ENCODE assay signal across 12 cellular contexts in the genomic region with DNA sequence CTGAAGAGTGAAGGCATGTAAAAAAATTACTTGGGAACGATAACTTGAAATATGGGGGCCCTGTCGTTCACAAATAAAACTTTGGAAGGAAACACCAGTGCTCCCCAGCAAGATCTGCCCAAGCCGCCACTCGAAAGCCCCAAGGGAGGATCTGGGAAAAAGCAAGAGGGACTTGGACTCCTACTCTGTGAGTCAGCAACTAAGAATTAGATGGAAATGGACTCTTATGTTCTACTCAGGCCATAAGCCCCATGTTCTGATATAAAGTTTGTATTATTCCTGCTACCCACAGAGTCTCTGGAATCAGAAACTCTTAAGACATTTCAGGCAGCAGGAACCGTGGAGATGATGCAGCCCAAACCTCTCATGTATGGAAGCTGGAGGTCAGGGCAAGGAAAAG.
A peak's percentile ranks its signal among the peaks of the same experiment; 100 is the strongest.
DNase-seq lines count a peak whose midpoint lies in the region; ATAC-seq and TF ChIP-seq lines count a peak whose summit lies in the region.
"Had no signal": no experiment of that assay in that cellular context is flagged by ENCODE, and none has a peak within 500 bp of the region (broad histone marks: within the 10 kb centered on the region; RNA-seq: fewer than 3 reads in every experiment).

No MANE protein-coding gene starts in this region.

- no peak overlapping the region for H3K4me3 ChIP-seq in A673 (ENCODE audit: low read depth, low read length, poor library complexity, severe bottlenecking)
- H3K4me3 ChIP-seq in PC-9 = no peak overlapping the region
- H3K4me3 ChIP-seq in fibroblast of pulmonary artery (replicated peaks; ENCODE audit: low read depth, low read length) = no peak overlapping the region

- peaks cover 13% of the 10 kb centered on the region for H3K4me1 ChIP-seq in A673 (ENCODE audit: insufficient read depth, low read length, poor library complexity, severe bottlenecking)
- peaks cover 47% of the 10 kb centered on the region for H3K4me1 ChIP-seq in PC-9 (replicated peaks; ENCODE audit: insufficient read depth)
- peaks cover 8% of the 10 kb centered on the region for H3K4me1 ChIP-seq in foreskin keratinocyte

- ATAC-seq in CD4-positive, alpha-beta T cell (ENCODE audit: poor library complexity) = no peak
- no peak for ATAC-seq in GM18511 (IDR thresholded peaks at IDR 0.05; ENCODE audit: unreplicated experiment)
- no peak for ATAC-seq in foreskin keratinocyte
- ATAC-seq: natural killer cell; stimulated activated effector memory CD8-positive, alpha-beta T cell treated with anti-CD3 and anti-CD28 coated beads, Interleukin-12 subunit alpha, Interleukin-12 subunit beta, amount 100 ng/mL, for 72 hours had no signal

- peak overlapping the region; percentile 27 for H3K4me3 Mint-ChIP-seq in osteocyte (ENCODE audit: unreplicated experiment)
- H3K4me3 Mint-ChIP-seq in CD4-positive, alpha-beta T cell = no peak overlapping the region
- H3K4me3 Mint-ChIP-seq: activated naive CD8-positive, alpha-beta T cell treated with anti-CD3 and anti-CD28 coated beads, Interleukin-2, amount 10 ng/mL, durations not matched to agents 7 days and 5 days; natural killer cell; stimulated activated effector memory CD8-positive, alpha-beta T cell treated with anti-CD3 and anti-CD28 coated beads, Interleukin-12 subunit alpha, Interleukin-12 subunit beta, amount 100 ng/mL, for 72 hours had no signal

- no peaks in the 10 kb centered on the region for H3K36me3 ChIP-seq in A673 (ENCODE audit: insufficient read depth, low read length, poor library complexity, severe bottlenecking)
- peaks cover 26% of the 10 kb centered on the region; the same call in 1 of the 2 replicates for H3K36me3 ChIP-seq in PC-9 (ENCODE audit: low read depth)

- TF ChIP-seq CTCF in A673 (conservative IDR thresholded peaks at IDR 0.05; ENCODE audit: low read depth, low read length) (no peak), PC-9 (conservative IDR thresholded peaks at IDR 0.05) (no peak), fibroblast of pulmonary artery (IDR thresholded peaks at IDR 0.05; ENCODE audit: low read length, missing control alignments) (no peak), osteocyte (IDR thresholded peaks at IDR 0.05) (no peak), foreskin keratinocyte (conservative IDR thresholded peaks at IDR 0.05) (no peak)
- TF ChIP-seq CTCF in CD4-positive, alpha-beta T cell (IDR thresholded peaks at IDR 0.05) = no peak

- H2AFZ ChIP-seq in PC-9 = no peak overlapping the region

- H3K27ac Mint-ChIP-seq in osteocyte (ENCODE audit: unreplicated experiment) = peak overlapping the region; percentile 98
- no peak overlapping the region for H3K27ac Mint-ChIP-seq in CD4-positive, alpha-beta T cell
- H3K27ac Mint-ChIP-seq: activated naive CD8-positive, alpha-beta T cell treated with anti-CD3 and anti-CD28 coated beads, Interleukin-2, amount 10 ng/mL, durations not matched to agents 7 days and 5 days; natural killer cell; stimulated activated effector memory CD8-positive, alpha-beta T cell treated with anti-CD3 and anti-CD28 coated beads, Interleukin-12 subunit alpha, Interleukin-12 subunit beta, amount 100 ng/mL, for 72 hours had no signal

- POLR2A ChIA-PET in A673 (lab: Charles Lee; ENCODE audit: low non-redundant PET) = interaction anchor here (0.6 kb wide), 1 partner anchor 74 kb away, joined by 5 read pairs; no protein-coding TSS in a partner anchor
- POLR2A ChIA-PET in PC-9 (lab: Charles Lee; ENCODE audit: unreplicated experiment) = no interaction called here
- POLR2A ChIA-PET in CD4-positive, alpha-beta T cell (lab: Charles Lee) = no interaction called here

- H3K79me2 ChIP-seq in PC-9 (ENCODE audit: low read depth) = peaks cover 18% of the 10 kb centered on the region; the same call in 1 of the 2 replicates

- H3K4me2 ChIP-seq in PC-9 = no peak overlapping the region

- no TSS peak for BruUV-seq in A673 (replicated peaks; lab: Mats Ljungman, UMichigan)
- no TSS peak for BruUV-seq in PC-9 (replicated peaks; lab: Mats Ljungman, UMichigan)

- H3K9me3 Mint-ChIP-seq in osteocyte (ENCODE audit: unreplicated experiment) = no peaks in the 10 kb centered on the region
- H3K9me3 Mint-ChIP-seq in CD4-positive, alpha-beta T cell = no peaks in the 10 kb centered on the region
- H3K9me3 Mint-ChIP-seq: activated naive CD8-positive, alpha-beta T cell treated with anti-CD3 and anti-CD28 coated beads, Interleukin-2, amount 10 ng/mL, durations not matched to agents 7 days and 5 days; natural killer cell; stimulated activated effector memory CD8-positive, alpha-beta T cell treated with anti-CD3 and anti-CD28 coated beads, Interleukin-12 subunit alpha, Interleukin-12 subunit beta, amount 100 ng/mL, for 72 hours had no signal

- H3K27ac ChIP-seq in A673 (ENCODE audit: low read depth, low read length, poor library complexity, severe bottlenecking) = no peak overlapping the region
- H3K27ac ChIP-seq in PC-9 = peak overlapping the region; percentile 96; the same call in 1 of the 2 replicates
- H3K27ac ChIP-seq in CD4-positive, alpha-beta T cell (ENCODE audit: low read depth, low read length) = no peak overlapping the region
- no peak overlapping the region for H3K27ac ChIP-seq in foreskin keratinocyte

- H3F3A ChIP-seq in PC-9 (ENCODE audit: insufficient read depth, low read depth) = peaks cover 35% of the 10 kb centered on the region

- no peaks in the 10 kb centered on the region for H3K27me3 Mint-ChIP-seq in osteocyte (ENCODE audit: unreplicated experiment)
- peaks cover 12% of the 10 kb centered on the region for H3K27me3 Mint-ChIP-seq in CD4-positive, alpha-beta T cell

- CTCF ChIA-PET in A673 (lab: Charles Lee) (no interaction called here), PC-9 (lab: Charles Lee) (no interaction called here)
- CTCF ChIA-PET in CD4-positive, alpha-beta T cell (lab: Charles Lee) = no interaction called here

- peaks cover 31% of the 10 kb centered on the region for H3K36me3 Mint-ChIP-seq in osteocyte (ENCODE audit: unreplicated experiment)
- H3K36me3 Mint-ChIP-seq in CD4-positive, alpha-beta T cell (ENCODE audit: low read depth) = no peaks in the 10 kb centered on the region
- H3K36me3 Mint-ChIP-seq: activated naive CD8-positive, alpha-beta T cell treated with anti-CD3 and anti-CD28 coated beads, Interleukin-2, amount 10 ng/mL, durations not matched to agents 7 days and 5 days; natural killer cell; stimulated activated effector memory CD8-positive, alpha-beta T cell treated with anti-CD3 and anti-CD28 coated beads, Interleukin-12 subunit alpha, Interleukin-12 subunit beta, amount 100 ng/mL, for 72 hours had no signal

- no peaks in the 10 kb centered on the region for H4K20me1 ChIP-seq in PC-9 (ENCODE audit: insufficient read depth)

- H3K27me3 ChIP-seq in A673 (replicated peaks; ENCODE audit: insufficient read depth, low read depth, low read length, poor library complexity) (no peaks in the 10 kb centered on the region), PC-9 (ENCODE audit: insufficient read depth, low read depth) (no peaks in the 10 kb centered on the region), foreskin keratinocyte (no peaks in the 10 kb centered on the region)
- H3K27me3 ChIP-seq in CD4-positive, alpha-beta T cell (ENCODE audit: control insufficient read depth, insufficient read depth, low read length) = no peaks in the 10 kb centered on the region

- H3K4me1 Mint-ChIP-seq in osteocyte (ENCODE audit: unreplicated experiment) = peaks cover 60% of the 10 kb centered on the region
- no peaks in the 10 kb centered on the region for H3K4me1 Mint-ChIP-seq in CD4-positive, alpha-beta T cell (ENCODE audit: low read depth)
- H3K4me1 Mint-ChIP-seq: activated naive CD8-positive, alpha-beta T cell treated with anti-CD3 and anti-CD28 coated beads, Interleukin-2, amount 10 ng/mL, durations not matched to agents 7 days and 5 days; stimulated activated effector memory CD8-positive, alpha-beta T cell treated with anti-CD3 and anti-CD28 coated beads, Interleukin-12 subunit alpha, Interleukin-12 subunit beta, amount 100 ng/mL, for 72 hours had no signal

- H3K9me3 ChIP-seq in A673 (ENCODE audit: low read depth, low read length, poor library complexity, severe bottlenecking) (no peaks in the 10 kb centered on the region), PC-9 (ENCODE audit: insufficient read depth, low read depth) (0 out of 2 replicates have a peak, but pooled peaks cover 3% of the 10 kb centered on the region)
- no peaks in the 10 kb centered on the region for H3K9me3 ChIP-seq in CD4-positive, alpha-beta T cell (ENCODE audit: control insufficient read depth, low read length)

- intact Hi-C loops in A673 (cut with micrococcal nuclease; ENCODE audit: unreplicated experiment) (no loop called here), PC-9 (cut with micrococcal nuclease; ENCODE audit: unreplicated experiment) (loop anchor here (5.0 kb wide), 1 partner anchor 1224 kb away; the partner anchor contains the start of gene HACD2)
- intact Hi-C loops in CD4-positive, alpha-beta T cell (cut with DNase I, micrococcal nuclease) = no loop called here

- no peaks in the 10 kb centered on the region; the same call in 1 of the 2 replicates for H3K9me2 ChIP-seq in PC-9 (ENCODE audit: insufficient read depth)

- DNase-seq in A673 (ENCODE audit: low spot score) = peak; percentile 34
- DNase-seq in PC-9 = no peak
- DNase-seq in fibroblast of pulmonary artery (ENCODE audit: low read depth) = peak; percentile 81
- no peak for DNase-seq in osteocyte (ENCODE audit: extremely low spot score, unreplicated experiment)
- DNase-seq in COR-L47 (lab: John Stamatoyannopoulos, UW) = no peak
- no peak for DNase-seq in CD4-positive, alpha-beta T cell
- no peak for DNase-seq in foreskin keratinocyte
- DNase-seq: activated naive CD8-positive, alpha-beta T cell treated with anti-CD3 and anti-CD28 coated beads, Interleukin-2, amount 10 ng/mL, durations not matched to agents 7 days and 5 days; natural killer cell; NCI-H2029 treated with DMSO at 0.1 percent for 48 hours had no signal

Comparison
In these comparisons a context has a peak if more than half of its experiments do, and no peak if none do; other contexts are left out.
1. DNase-seq: peak in A673 (single experiment) and fibroblast of pulmonary artery (single experiment); none in PC-9 (0 of 2), osteocyte (single experiment), COR-L47 (single experiment), CD4-positive, alpha-beta T cell (0 of 10) and foreskin keratinocyte (0 of 2).